In the genomic region with DNA sequence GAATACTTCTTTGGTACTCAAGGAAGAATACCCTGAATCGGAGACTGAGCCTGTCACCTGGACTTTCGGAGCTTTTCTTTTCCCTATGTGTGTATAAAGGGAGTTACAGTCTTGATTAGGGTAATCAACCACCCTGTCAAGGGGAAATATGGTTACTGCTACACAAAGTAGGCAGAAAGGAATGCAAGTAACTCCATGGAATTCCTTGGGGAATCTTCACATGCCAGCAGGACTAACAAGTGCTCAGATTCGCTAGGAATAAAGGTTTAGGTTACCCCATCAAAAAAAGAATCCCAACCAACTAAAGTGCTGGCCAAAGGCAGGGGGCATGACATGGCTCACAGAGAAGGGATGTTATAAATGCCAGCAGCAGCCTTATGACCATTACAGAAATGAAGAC, we compare ENCODE assay signal across 21 cellular contexts. TPM values are rescaled to one million over a fixed set of nuclear protein-coding genes. Genes with fewer than 3 reads are reported as not detected.
"Had no signal": no experiment of that assay in that cellular context is flagged by ENCODE, and none has a peak within 500 bp of the region (broad histone marks: within the 10 kb centered on the region; RNA-seq: fewer than 3 reads in every experiment).

No MANE protein-coding gene starts in this region.

- H3K4me3 ChIP-seq: colonic mucosa, gastroesophageal sphincter, lower lobe of right lung, sigmoid colon, upper lobe of left lung had no signal

- H3K27me3 Mint-ChIP-seq: activated naive CD8-positive, alpha-beta T cell treated with anti-CD3 and anti-CD28 coated beads, Interleukin-2, amount 50 U/mL, for 24 hours had no signal

- H3K4me3 Mint-ChIP-seq: activated naive CD8-positive, alpha-beta T cell treated with anti-CD3 and anti-CD28 coated beads, Interleukin-2, amount 50 U/mL, for 24 hours; nephron; WTC11 had no signal

- ATAC-seq: activated naive CD8-positive, alpha-beta T cell treated with anti-CD3 and anti-CD28 coated beads, Interleukin-2, amount 50 U/mL, for 24 hours; gastroesophageal sphincter; lower lobe of right lung; SK-N-SH treated with all-trans-retinoic acid at 6 μM for 48 hours; WTC11 had no signal

- H3K27ac ChIP-seq: colonic mucosa, gastroesophageal sphincter, lower lobe of right lung, sigmoid colon, upper lobe of left lung had no signal

- H3K9me3 ChIP-seq: colonic mucosa, gastroesophageal sphincter, lower lobe of right lung, sigmoid colon, upper lobe of left lung had no signal

- H3K9me3 Mint-ChIP-seq: activated naive CD8-positive, alpha-beta T cell treated with anti-CD3 and anti-CD28 coated beads, Interleukin-2, amount 50 U/mL, for 24 hours; WTC11 had no signal

- H3K27ac Mint-ChIP-seq: activated naive CD8-positive, alpha-beta T cell treated with anti-CD3 and anti-CD28 coated beads, Interleukin-2, amount 50 U/mL, for 24 hours; nephron; WTC11 had no signal

- H3K27me3 ChIP-seq: colonic mucosa, sigmoid colon, upper lobe of left lung had no signal

- H3K36me3 ChIP-seq: colonic mucosa, lower lobe of right lung, sigmoid colon had no signal

- DNase-seq: activated CD4-positive, alpha-beta T cell treated with anti-CD3 and anti-CD28 coated beads, Interleukin-2, amount 50 U/mL, for 1 hour; activated naive CD8-positive, alpha-beta T cell treated with anti-CD3 and anti-CD28 coated beads, Interleukin-2, amount 50 U/mL, for 24 hours; activated T-cell treated with anti-CD3 and anti-CD28 coated beads, Interleukin-2, amount 50 U/mL, for 48 hours; colonic mucosa; hippocampal formation; lower lobe of right lung; occipital lobe; sigmoid colon; stimulated activated CD4-positive, alpha-beta T cell treated with anti-CD3 and anti-CD28 coated beads, Interleukin-12 subunit alpha, Interleukin-12 subunit beta, amount 100 ng/mL, for 4 hours; stimulated activated naive CD4-positive, alpha-beta T cell treated with Interleukin-2 at 50 U/mL for 16 hours; upper lobe of left lung had no signal

- H3K36me3 Mint-ChIP-seq: WTC11 had no signal

- H3K4me1 ChIP-seq: colonic mucosa had no signal

RNA-seq across cellular contexts. Expression of a gene that starts 10.4 kb away (rescaled TPM):
- total RNA-seq: gastroesophageal sphincter, mononuclear cell had no signal

RNA-seq across cellular contexts. Expression of a gene that starts 24.5 kb away (rescaled TPM):
- total RNA-seq: cardiac septum; colonic mucosa; fibroblast of lung; gastroesophageal sphincter; mononuclear cell; occipital lobe; pulmonary artery endothelial cell; sigmoid colon; T-helper 1 cell treated with Interleukin-12 subunit alpha and Interleukin-12 subunit beta and Interleukin-4 antibody, amounts not matched to agents 30 ng/mL and 1 ng/mL, for 36 hours; temporal lobe; WTC11 had no signal
- polyA plus RNA-seq: fibroblast of lung had no signal

RNA-seq across cellular contexts. Expression of a gene that starts 33.8 kb away (rescaled TPM):
- total RNA-seq: cardiac septum; colonic mucosa; fibroblast of lung; gastroesophageal sphincter; mononuclear cell; occipital lobe; pulmonary artery endothelial cell; sigmoid colon; T-helper 1 cell treated with Interleukin-12 subunit alpha and Interleukin-12 subunit beta and Interleukin-4 antibody, amounts not matched to agents 30 ng/mL and 1 ng/mL, for 36 hours; temporal lobe; WTC11 had no signal
- polyA plus RNA-seq: fibroblast of lung had no signal
